8 cellular contexts compared by ENCODE assay signal in genomic region chr9:129166962-129167557, GRCh38.
DNase-seq lines count a peak whose midpoint lies in the region; ATAC-seq and TF ChIP-seq lines count a peak whose summit lies in the region.

No MANE protein-coding gene starts in this region.

- ATAC-seq in stimulated activated naive B cell treated with anti-CD40 and anti-IgM and Interleukin-4, amounts not matched to agents 10 μg/mL and 1 μg/mL and 100 μg/mL, for 72 hours (replicated peaks): peak; percentile 31 to 34
- ATAC-seq in HG02759 (IDR thresholded peaks at IDR 0.05; ENCODE audit: unreplicated experiment): no peak

- H3K9me3 Mint-ChIP-seq in stimulated activated naive B cell treated with anti-CD40 and anti-IgM and Interleukin-4, amounts not matched to agents 10 μg/mL and 1 μg/mL and 100 μg/mL, for 72 hours: no peaks in the 10 kb centered on the region

- DNase-seq in stimulated activated CD4-positive, alpha-beta T cell treated with anti-CD3 and anti-CD28 coated beads, Interleukin-15, amount 100 ng/mL, for 24 hours: peak; percentile 44
- no peak for DNase-seq in stimulated activated CD4-positive, alpha-beta T cell treated with anti-CD3 and anti-CD28 coated beads, Interleukin-1b, Interleukin-23, amount 100 ng/mL, for 48 hours
- DNase-seq in NOMO-1 treated with DMSO at 0.1 percent for 48 hours (lab: John Stamatoyannopoulos, UW; ENCODE audit: unreplicated experiment) (peak; percentile 58), astrocyte of the spinal cord (ENCODE audit: low read depth, low spot score) (peak; percentile 76), iris pigment epithelial cell (ENCODE audit: low read depth) (peak; percentile 82)
- DNase-seq in stimulated activated naive B cell treated with anti-CD40 and anti-IgM and Interleukin-4, amounts not matched to agents 10 μg/mL and 1 μg/mL and 100 μg/mL, for 72 hours: no peak
- DNase-seq in NK-92 treated with Interleukin-12 subunit alpha and Interleukin-12 subunit beta, amount 100 ng/mL, for 24 hours (lab: John Stamatoyannopoulos, UW): no peak

- peaks cover 15 to 32% of the 10 kb centered on the region in 2 donors for H3K27me3 Mint-ChIP-seq in stimulated activated naive B cell treated with anti-CD40 and anti-IgM and Interleukin-4, amounts not matched to agents 10 μg/mL and 1 μg/mL and 100 μg/mL, for 72 hours

- TF ChIP-seq CTCF in astrocyte of the spinal cord (IDR thresholded peaks at IDR 0.05; ENCODE audit: low read depth, low read length): no peak

- H3K4me1 Mint-ChIP-seq in stimulated activated naive B cell treated with anti-CD40 and anti-IgM and Interleukin-4, amounts not matched to agents 10 μg/mL and 1 μg/mL and 100 μg/mL, for 72 hours: peaks cover 14 to 20% of the 10 kb centered on the region in 2 donors

- H3K27ac Mint-ChIP-seq in stimulated activated naive B cell treated with anti-CD40 and anti-IgM and Interleukin-4, amounts not matched to agents 10 μg/mL and 1 μg/mL and 100 μg/mL, for 72 hours: no peak overlapping the region

- no peak overlapping the region for H3K4me3 ChIP-seq in astrocyte of the spinal cord (ENCODE audit: low read depth, low read length)

- peak overlapping the region; percentile 55 to 62 for H3K4me3 Mint-ChIP-seq in stimulated activated naive B cell treated with anti-CD40 and anti-IgM and Interleukin-4, amounts not matched to agents 10 μg/mL and 1 μg/mL and 100 μg/mL, for 72 hours

- in situ Hi-C loops in astrocyte of the spinal cord (cut with HindIII; ENCODE audit: low sequenced_read_pairs): no loop called here

- H3K36me3 Mint-ChIP-seq in stimulated activated naive B cell treated with anti-CD40 and anti-IgM and Interleukin-4, amounts not matched to agents 10 μg/mL and 1 μg/mL and 100 μg/mL, for 72 hours: no peaks in the 10 kb centered on the region

Comparison
In these comparisons a context has a peak if more than half of its experiments do, and no peak if none do; other contexts are left out.
1. DNase-seq: peak in stimulated activated CD4-positive, alpha-beta T cell treated with anti-CD3 and anti-CD28 coated beads, Interleukin-15, amount 100 ng/mL, for 24 hours (single experiment), NOMO-1 treated with DMSO at 0.1 percent for 48 hours (single experiment), astrocyte of the spinal cord (single experiment) and iris pigment epithelial cell (single experiment); none in stimulated activated CD4-positive, alpha-beta T cell treated with anti-CD3 and anti-CD28 coated beads, Interleukin-1b, Interleukin-23, amount 100 ng/mL, for 48 hours (single experiment), stimulated activated naive B cell treated with anti-CD40 and anti-IgM and Interleukin-4, amounts not matched to agents 10 μg/mL and 1 μg/mL and 100 μg/mL, for 72 hours (single experiment) and NK-92 treated with Interleukin-12 subunit alpha and Interleukin-12 subunit beta, amount 100 ng/mL, for 24 hours (single experiment).